Comparison of ENCODE assay signal across 1 cellular context in the genomic region with DNA sequence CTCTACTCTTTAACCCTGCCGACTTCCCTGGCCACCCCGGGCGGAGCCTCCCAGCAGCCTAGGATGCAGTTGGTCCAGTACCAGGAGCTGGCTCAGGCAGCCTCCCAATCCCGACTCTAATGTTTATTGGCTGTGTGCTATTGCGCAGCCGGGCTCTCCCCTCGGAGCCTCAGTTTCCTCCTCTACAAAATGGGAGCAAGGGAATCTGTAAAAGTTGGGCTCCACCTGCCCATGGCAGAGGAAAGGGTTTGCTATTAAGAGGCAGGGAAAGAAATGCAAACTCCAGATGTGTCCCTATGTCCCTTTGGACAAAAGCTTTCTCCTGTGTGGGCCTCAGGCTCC.
TF ChIP-seq lines count a peak whose summit lies in the region.

No MANE protein-coding gene starts in this region.

TF ChIP-seq in H1, 55 proteins besides CTCF, POLR2A, EP300 and RAD21:
- no peak for TF ChIP-seq CBX5 (IDR thresholded peaks at IDR 0.05; ENCODE audit: low read depth, low read length)
- TF ChIP-seq TAF1 (IDR thresholded peaks at IDR 0.05; ENCODE audit: low read depth, low read length): no peak
- no peak for TF ChIP-seq YY1 (IDR thresholded peaks at IDR 0.05; ENCODE audit: low read depth, low read length)
- TF ChIP-seq BCL11A (IDR thresholded peaks at IDR 0.05; ENCODE audit: low read depth in 2 of 2, low read length in 2 of 2): no peak
- no peak for TF ChIP-seq TAF7 (optimal IDR thresholded peaks at IDR 0.05; ENCODE audit: borderline replicate concordance, low read depth, low read length)
- TF ChIP-seq KDM1A (IDR thresholded peaks at IDR 0.05; ENCODE audit: borderline replicate concordance, low read length): peak; percentile 96
- TF ChIP-seq CEBPB (IDR thresholded peaks at IDR 0.05; ENCODE audit: low read depth, low read length): no peak
- TF ChIP-seq NRF1 (IDR thresholded peaks at IDR 0.05; ENCODE audit: low read depth, low read length): no peak
- peak; percentile 16 for TF ChIP-seq ASH2L (IDR thresholded peaks at IDR 0.05; ENCODE audit: low read length)
